ENCODE assay signal across 1 cellular context in the genomic region with DNA sequence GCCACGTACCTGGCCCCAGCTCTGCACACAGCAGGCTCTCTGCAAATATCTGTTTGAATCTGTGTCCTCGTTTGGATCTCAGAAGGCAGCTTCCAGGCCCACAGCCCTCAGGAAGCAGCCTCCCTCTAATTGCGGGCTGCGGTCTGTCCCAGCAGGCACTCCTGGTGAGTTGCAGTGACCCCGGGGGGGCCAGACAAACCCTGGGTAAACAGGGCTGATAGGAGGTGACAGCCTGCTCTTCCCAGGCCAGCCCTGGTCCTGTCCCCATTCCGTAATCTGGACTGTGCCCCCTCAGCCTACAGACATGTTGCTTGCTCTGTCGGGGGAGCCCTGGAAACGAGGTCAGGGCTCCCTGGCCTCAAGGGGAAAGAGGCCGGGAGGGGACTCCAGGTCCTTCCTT.
TF ChIP-seq lines count a peak whose summit lies in the region.

No MANE protein-coding gene starts in this region.

TF ChIP-seq in HepG2, 621 proteins besides CTCF, POLR2A, EP300 and RAD21 (continued from another document and continues in another):
- TF ChIP-seq, protein P1, sequence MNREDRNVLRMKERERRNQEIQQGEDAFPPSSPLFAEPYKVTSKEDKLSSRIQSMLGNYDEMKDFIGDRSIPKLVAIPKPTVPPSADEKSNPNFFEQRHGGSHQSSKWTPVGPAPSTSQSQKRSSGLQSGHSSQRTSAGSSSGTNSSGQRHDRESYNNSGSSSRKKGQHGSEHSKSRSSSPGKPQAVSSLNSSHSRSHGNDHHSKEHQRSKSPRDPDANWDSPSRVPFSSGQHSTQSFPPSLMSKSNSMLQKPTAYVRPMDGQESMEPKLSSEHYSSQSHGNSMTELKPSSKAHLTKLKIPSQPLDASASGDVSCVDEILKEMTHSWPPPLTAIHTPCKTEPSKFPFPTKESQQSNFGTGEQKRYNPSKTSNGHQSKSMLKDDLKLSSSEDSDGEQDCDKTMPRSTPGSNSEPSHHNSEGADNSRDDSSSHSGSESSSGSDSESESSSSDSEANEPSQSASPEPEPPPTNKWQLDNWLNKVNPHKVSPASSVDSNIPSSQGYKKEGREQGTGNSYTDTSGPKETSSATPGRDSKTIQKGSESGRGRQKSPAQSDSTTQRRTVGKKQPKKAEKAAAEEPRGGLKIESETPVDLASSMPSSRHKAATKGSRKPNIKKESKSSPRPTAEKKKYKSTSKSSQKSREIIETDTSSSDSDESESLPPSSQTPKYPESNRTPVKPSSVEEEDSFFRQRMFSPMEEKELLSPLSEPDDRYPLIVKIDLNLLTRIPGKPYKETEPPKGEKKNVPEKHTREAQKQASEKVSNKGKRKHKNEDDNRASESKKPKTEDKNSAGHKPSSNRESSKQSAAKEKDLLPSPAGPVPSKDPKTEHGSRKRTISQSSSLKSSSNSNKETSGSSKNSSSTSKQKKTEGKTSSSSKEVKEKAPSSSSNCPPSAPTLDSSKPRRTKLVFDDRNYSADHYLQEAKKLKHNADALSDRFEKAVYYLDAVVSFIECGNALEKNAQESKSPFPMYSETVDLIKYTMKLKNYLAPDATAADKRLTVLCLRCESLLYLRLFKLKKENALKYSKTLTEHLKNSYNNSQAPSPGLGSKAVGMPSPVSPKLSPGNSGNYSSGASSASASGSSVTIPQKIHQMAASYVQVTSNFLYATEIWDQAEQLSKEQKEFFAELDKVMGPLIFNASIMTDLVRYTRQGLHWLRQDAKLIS (CRISPR knock-in tag; IDR thresholded peaks at IDR 0.05) = no peak
- TF ChIP-seq ZNF772 (CRISPR knock-in tag; IDR thresholded peaks at IDR 0.05) = peak; percentile 55; the same call in 1 of the 2 replicates
- no peak for TF ChIP-seq PTBP1 (IDR thresholded peaks at IDR 0.05; ENCODE audit: low read depth, low read length, poor library complexity, severe bottlenecking)
- TF ChIP-seq, protein P2, sequence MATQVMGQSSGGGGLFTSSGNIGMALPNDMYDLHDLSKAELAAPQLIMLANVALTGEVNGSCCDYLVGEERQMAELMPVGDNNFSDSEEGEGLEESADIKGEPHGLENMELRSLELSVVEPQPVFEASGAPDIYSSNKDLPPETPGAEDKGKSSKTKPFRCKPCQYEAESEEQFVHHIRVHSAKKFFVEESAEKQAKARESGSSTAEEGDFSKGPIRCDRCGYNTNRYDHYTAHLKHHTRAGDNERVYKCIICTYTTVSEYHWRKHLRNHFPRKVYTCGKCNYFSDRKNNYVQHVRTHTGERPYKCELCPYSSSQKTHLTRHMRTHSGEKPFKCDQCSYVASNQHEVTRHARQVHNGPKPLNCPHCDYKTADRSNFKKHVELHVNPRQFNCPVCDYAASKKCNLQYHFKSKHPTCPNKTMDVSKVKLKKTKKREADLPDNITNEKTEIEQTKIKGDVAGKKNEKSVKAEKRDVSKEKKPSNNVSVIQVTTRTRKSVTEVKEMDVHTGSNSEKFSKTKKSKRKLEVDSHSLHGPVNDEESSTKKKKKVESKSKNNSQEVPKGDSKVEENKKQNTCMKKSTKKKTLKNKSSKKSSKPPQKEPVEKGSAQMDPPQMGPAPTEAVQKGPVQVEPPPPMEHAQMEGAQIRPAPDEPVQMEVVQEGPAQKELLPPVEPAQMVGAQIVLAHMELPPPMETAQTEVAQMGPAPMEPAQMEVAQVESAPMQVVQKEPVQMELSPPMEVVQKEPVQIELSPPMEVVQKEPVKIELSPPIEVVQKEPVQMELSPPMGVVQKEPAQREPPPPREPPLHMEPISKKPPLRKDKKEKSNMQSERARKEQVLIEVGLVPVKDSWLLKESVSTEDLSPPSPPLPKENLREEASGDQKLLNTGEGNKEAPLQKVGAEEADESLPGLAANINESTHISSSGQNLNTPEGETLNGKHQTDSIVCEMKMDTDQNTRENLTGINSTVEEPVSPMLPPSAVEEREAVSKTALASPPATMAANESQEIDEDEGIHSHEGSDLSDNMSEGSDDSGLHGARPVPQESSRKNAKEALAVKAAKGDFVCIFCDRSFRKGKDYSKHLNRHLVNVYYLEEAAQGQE (IDR thresholded peaks at IDR 0.05; ENCODE audit: borderline replicate concordance in 1 of 2, low read depth in 1 of 2, low read length in 2 of 2) = no peak
- 0 out of 2 replicates have a peak, but pooled peaks have one; percentile 26 for TF ChIP-seq ZFX (CRISPR knock-in tag; IDR thresholded peaks at IDR 0.05; ENCODE audit: low read depth)
- TF ChIP-seq CERS6 (CRISPR knock-in tag; IDR thresholded peaks at IDR 0.05) = no peak
- TF ChIP-seq PHF8 (CRISPR knock-in tag; IDR thresholded peaks at IDR 0.05) = no peak
- TF ChIP-seq, protein P3, sequence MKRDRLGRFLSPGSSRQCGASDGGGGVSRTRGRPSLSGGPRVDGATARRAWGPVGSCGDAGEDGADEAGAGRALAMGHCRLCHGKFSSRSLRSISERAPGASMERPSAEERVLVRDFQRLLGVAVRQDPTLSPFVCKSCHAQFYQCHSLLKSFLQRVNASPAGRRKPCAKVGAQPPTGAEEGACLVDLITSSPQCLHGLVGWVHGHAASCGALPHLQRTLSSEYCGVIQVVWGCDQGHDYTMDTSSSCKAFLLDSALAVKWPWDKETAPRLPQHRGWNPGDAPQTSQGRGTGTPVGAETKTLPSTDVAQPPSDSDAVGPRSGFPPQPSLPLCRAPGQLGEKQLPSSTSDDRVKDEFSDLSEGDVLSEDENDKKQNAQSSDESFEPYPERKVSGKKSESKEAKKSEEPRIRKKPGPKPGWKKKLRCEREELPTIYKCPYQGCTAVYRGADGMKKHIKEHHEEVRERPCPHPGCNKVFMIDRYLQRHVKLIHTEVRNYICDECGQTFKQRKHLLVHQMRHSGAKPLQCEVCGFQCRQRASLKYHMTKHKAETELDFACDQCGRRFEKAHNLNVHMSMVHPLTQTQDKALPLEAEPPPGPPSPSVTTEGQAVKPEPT (CRISPR knock-in tag; IDR thresholded peaks at IDR 0.05; ENCODE audit: low read depth) = no peak
- no peak for TF ChIP-seq NFRKB (IDR thresholded peaks at IDR 0.05)
- no peak for TF ChIP-seq ZMAT3 (CRISPR knock-in tag; conservative IDR thresholded peaks at IDR 0.05)
- no peak for TF ChIP-seq JDP2 (CRISPR knock-in tag; IDR thresholded peaks at IDR 0.05; ENCODE audit: borderline replicate concordance)
- peak; percentile 58; the same call in 1 of the 2 replicates for TF ChIP-seq NR2C2 (CRISPR knock-in tag; IDR thresholded peaks at IDR 0.05; ENCODE audit: borderline replicate concordance)
- no peak for TF ChIP-seq HOXD1 (CRISPR knock-in tag; IDR thresholded peaks at IDR 0.05)
- no peak for TF ChIP-seq ZNF747 (CRISPR knock-in tag; IDR thresholded peaks at IDR 0.05; ENCODE audit: borderline replicate concordance)
- no peak for TF ChIP-seq ZNF564 (CRISPR knock-in tag; IDR thresholded peaks at IDR 0.05)
- no peak for TF ChIP-seq ZNF33B (CRISPR knock-in tag; IDR thresholded peaks at IDR 0.05)
- TF ChIP-seq ZBTB44 (CRISPR knock-in tag; IDR thresholded peaks at IDR 0.05) = no peak
- TF ChIP-seq, protein P4, sequence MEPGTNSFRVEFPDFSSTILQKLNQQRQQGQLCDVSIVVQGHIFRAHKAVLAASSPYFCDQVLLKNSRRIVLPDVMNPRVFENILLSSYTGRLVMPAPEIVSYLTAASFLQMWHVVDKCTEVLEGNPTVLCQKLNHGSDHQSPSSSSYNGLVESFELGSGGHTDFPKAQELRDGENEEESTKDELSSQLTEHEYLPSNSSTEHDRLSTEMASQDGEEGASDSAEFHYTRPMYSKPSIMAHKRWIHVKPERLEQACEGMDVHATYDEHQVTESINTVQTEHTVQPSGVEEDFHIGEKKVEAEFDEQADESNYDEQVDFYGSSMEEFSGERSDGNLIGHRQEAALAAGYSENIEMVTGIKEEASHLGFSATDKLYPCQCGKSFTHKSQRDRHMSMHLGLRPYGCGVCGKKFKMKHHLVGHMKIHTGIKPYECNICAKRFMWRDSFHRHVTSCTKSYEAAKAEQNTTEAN (CRISPR knock-in tag; conservative IDR thresholded peaks at IDR 0.05) = no peak
- TF ChIP-seq, protein P5, sequence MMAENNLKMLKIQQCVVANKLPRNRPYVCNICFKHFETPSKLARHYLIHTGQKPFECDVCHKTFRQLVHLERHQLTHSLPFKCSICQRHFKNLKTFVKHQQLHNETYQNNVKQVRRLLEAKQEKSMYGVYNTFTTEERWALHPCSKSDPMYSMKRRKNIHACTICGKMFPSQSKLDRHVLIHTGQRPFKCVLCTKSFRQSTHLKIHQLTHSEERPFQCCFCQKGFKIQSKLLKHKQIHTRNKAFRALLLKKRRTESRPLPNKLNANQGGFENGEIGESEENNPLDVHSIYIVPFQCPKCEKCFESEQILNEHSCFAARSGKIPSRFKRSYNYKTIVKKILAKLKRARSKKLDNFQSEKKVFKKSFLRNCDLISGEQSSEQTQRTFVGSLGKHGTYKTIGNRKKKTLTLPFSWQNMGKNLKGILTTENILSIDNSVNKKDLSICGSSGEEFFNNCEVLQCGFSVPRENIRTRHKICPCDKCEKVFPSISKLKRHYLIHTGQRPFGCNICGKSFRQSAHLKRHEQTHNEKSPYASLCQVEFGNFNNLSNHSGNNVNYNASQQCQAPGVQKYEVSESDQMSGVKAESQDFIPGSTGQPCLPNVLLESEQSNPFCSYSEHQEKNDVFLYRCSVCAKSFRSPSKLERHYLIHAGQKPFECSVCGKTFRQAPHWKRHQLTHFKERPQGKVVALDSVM (CRISPR knock-in tag; IDR thresholded peaks at IDR 0.05) = peak; percentile 72
- no peak for TF ChIP-seq ATM (IDR thresholded peaks at IDR 0.05; ENCODE audit: borderline replicate concordance)
- peak; percentile 89 for TF ChIP-seq ZBTB7B (CRISPR knock-in tag; IDR thresholded peaks at IDR 0.05)
- TF ChIP-seq, protein P6, sequence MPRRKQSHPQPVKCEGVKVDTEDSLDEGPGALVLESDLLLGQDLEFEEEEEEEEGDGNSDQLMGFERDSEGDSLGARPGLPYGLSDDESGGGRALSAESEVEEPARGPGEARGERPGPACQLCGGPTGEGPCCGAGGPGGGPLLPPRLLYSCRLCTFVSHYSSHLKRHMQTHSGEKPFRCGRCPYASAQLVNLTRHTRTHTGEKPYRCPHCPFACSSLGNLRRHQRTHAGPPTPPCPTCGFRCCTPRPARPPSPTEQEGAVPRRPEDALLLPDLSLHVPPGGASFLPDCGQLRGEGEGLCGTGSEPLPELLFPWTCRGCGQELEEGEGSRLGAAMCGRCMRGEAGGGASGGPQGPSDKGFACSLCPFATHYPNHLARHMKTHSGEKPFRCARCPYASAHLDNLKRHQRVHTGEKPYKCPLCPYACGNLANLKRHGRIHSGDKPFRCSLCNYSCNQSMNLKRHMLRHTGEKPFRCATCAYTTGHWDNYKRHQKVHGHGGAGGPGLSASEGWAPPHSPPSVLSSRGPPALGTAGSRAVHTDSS (CRISPR knock-in tag; conservative IDR thresholded peaks at IDR 0.05) = no peak
- no peak for TF ChIP-seq ZBTB8A (CRISPR knock-in tag; IDR thresholded peaks at IDR 0.05; ENCODE audit: borderline replicate concordance, low read depth)
- TF ChIP-seq ZNF275 (CRISPR knock-in tag; IDR thresholded peaks at IDR 0.05; ENCODE audit: borderline replicate concordance) = no peak
- no peak for TF ChIP-seq NR0B2 (CRISPR knock-in tag; IDR thresholded peaks at IDR 0.05)
- no peak for TF ChIP-seq ZNF598 (CRISPR knock-in tag; IDR thresholded peaks at IDR 0.05; ENCODE audit: borderline replicate concordance)
- TF ChIP-seq IRF2 (CRISPR knock-in tag; IDR thresholded peaks at IDR 0.05) = no peak
- TF ChIP-seq MED8 (CRISPR knock-in tag; IDR thresholded peaks at IDR 0.05; ENCODE audit: insufficient replicate concordance) = no peak
- TF ChIP-seq ZNF17 (CRISPR knock-in tag; IDR thresholded peaks at IDR 0.05) = no peak
- TF ChIP-seq CBX1 (IDR thresholded peaks at IDR 0.05; ENCODE audit: low read depth) = no peak
